ENCODE assay signal across 22 cellular contexts in genomic region chrX:33175201-33175600, GRCh38.
"Had no signal": no experiment of that assay in that cellular context is flagged by ENCODE, and none has a peak within 500 bp of the region (broad histone marks: within the 10 kb centered on the region; RNA-seq: fewer than 3 reads in every experiment).

No MANE protein-coding gene starts in this region.

- H3K27me3 ChIP-seq: adrenal gland, SJCRH30 had no signal

- H3K27ac ChIP-seq: adrenal gland, SJCRH30, VCaP had no signal

- H3K9me3 ChIP-seq: adrenal gland, SJCRH30 had no signal

- DNase-seq: activated CD4-positive, alpha-beta memory T cell treated with anti-CD3 and anti-CD28 coated beads, Interleukin-2, amount 10 ng/mL, durations not matched to agents 7 days and 5 days; activated CD4-positive, alpha-beta T cell treated with anti-CD3 and anti-CD28 coated beads for 36 hours; activated CD4-positive, alpha-beta T cell treated with anti-CD3 and anti-CD28 coated beads, Interleukin-2, amount 50 U/mL, for 1 hour; activated CD4-positive, CD25-positive, alpha-beta regulatory T cell; activated gamma-delta T cell; activated naive CD4-positive, alpha-beta T cell treated with anti-CD3 and anti-CD28 coated beads, Interleukin-2, amount 10 ng/mL, durations not matched to agents 7 days and 5 days; activated naive CD8-positive, alpha-beta T cell treated with anti-CD3 and anti-CD28 coated beads for 36 hours; activated T-cell treated with anti-CD3 and anti-CD28 coated beads for 4 hours; activated T-cell treated with anti-CD3 and anti-CD28 coated beads, Interleukin-2, amount 50 U/mL, for 48 hours; adrenal gland; anterior cingulate cortex; KG1; NCI-H1092; NCI-H1694; NCI-H2029; NCI-H2107; NCI-H510A treated with DMSO at 0.1 percent for 48 hours; SJCRH30; T-helper 9 cell had no signal

- ATAC-seq: activated CD4-positive, alpha-beta T cell treated with anti-CD3 and anti-CD28 coated beads for 36 hours; activated T-helper 17 cell treated with anti-CD3 and anti-CD28 coated beads, Interleukin-2, amount 50 U/mL, for 72 hours; SK-N-SH treated with all-trans-retinoic acid at 6 μM for 48 hours had no signal

- H3K36me3 ChIP-seq: adrenal gland, SJCRH30 had no signal

- H3K4me3 ChIP-seq: adrenal gland, SJCRH30 had no signal

- H3K4me1 ChIP-seq: adrenal gland, SJCRH30 had no signal
